13 cellular contexts compared by ENCODE assay signal in genomic region chr3:8560608-8561007, GRCh38. TPM values are rescaled to one million over a fixed set of nuclear protein-coding genes. Genes with fewer than 3 reads are reported as not detected.
DNase-seq lines count a peak whose midpoint lies in the region; ATAC-seq and TF ChIP-seq lines count a peak whose summit lies in the region.
"Had no signal": no experiment of that assay in that cellular context is flagged by ENCODE, and none has a peak within 500 bp of the region (broad histone marks: within the 10 kb centered on the region; RNA-seq: fewer than 3 reads in every experiment).

No MANE protein-coding gene starts in this region.

- POLR2A ChIA-PET in BJ (lab: Charles Lee): interaction anchor here (0.6 kb wide), 1 partner anchor 29 kb away, joined by 4 read pairs; no protein-coding TSS in a partner anchor

- H3K9ac ChIP-seq in MM.1S (ENCODE audit: low read length): no peak overlapping the region
- H3K9ac ChIP-seq: BLaER1 treated with 17β-estradiol and CSF1 and Interleukin-3, amounts not matched to agents 10 nM and 100 nM had no signal

- H3K9me2 ChIP-seq in MM.1S (replicated peaks; ENCODE audit: insufficient read depth, low read length): no peaks in the 10 kb centered on the region

- no peak overlapping the region for H3K4me2 ChIP-seq in MM.1S (ENCODE audit: low read depth, low read length)
- H3K4me2 ChIP-seq: BLaER1 treated with 17β-estradiol and CSF1 and Interleukin-3, amounts not matched to agents 10 nM and 100 nM had no signal

- no peak overlapping the region for H3K4me3 ChIP-seq in BJ (ENCODE audit: low read depth, low read length)
- H3K4me3 ChIP-seq in sigmoid colon: no peak overlapping the region
- H3K4me3 ChIP-seq in MM.1S (ENCODE audit: low read length): no peak overlapping the region
- H3K4me3 ChIP-seq: BLaER1 treated with 17β-estradiol and CSF1 and Interleukin-3, amounts not matched to agents 10 nM and 100 nM; HAP-1 had no signal

- H2AFZ ChIP-seq in MM.1S (ENCODE audit: low read length): no peak overlapping the region

- no peak for TF ChIP-seq EP300 in sigmoid colon (IDR thresholded peaks at IDR 0.05)

- CTCF ChIA-PET in BJ (lab: Yijun Ruan, JAX): interaction anchor here (1.3 to 1.5 kb wide), 2 partner anchors 13 to 29 kb away, joined by 3 read pairs; no protein-coding TSS in a partner anchor

- ATAC-seq in GM19023 (IDR thresholded peaks at IDR 0.05; ENCODE audit: unreplicated experiment): no peak
- ATAC-seq: stimulated activated memory B cell treated with anti-CD40 and anti-IgM and Interleukin-4, amounts not matched to agents 10 μg/mL and 1 μg/mL and 100 μg/mL, for 72 hours had no signal

- TF ChIP-seq CTCF in BJ (IDR thresholded peaks at IDR 0.05; ENCODE audit: insufficient read depth, low read depth, low read length): no peak
- TF ChIP-seq CTCF in sigmoid colon (IDR thresholded peaks at IDR 0.05): no peak
- no peak for TF ChIP-seq CTCF in MM.1S (IDR thresholded peaks at IDR 0.05; ENCODE audit: low read length)

- DNase-seq in BJ (ENCODE audit: low read depth): peak; percentile 22
- peak; percentile 100 for DNase-seq in amniotic epithelial cell (ENCODE audit: low read depth)
- peak; percentile 84 for DNase-seq in glomerular visceral epithelial cell (ENCODE audit: extremely low spot score)
- DNase-seq in sigmoid colon: peak; percentile 14
- no peak for DNase-seq in MM.1S
- DNase-seq in posterior cingulate gyrus: no peak
- DNase-seq in activated CD8-positive, alpha-beta memory T cell treated with anti-CD3 and anti-CD28 coated beads for 24 hours: no peak
- DNase-seq: dermis blood vessel endothelial cell, SHP77 treated with DMSO at 0.1 percent for 48 hours had no signal

- TF ChIP-seq POLR2A in sigmoid colon (IDR thresholded peaks at IDR 0.05): no peak

- H3F3A ChIP-seq in MM.1S (ENCODE audit: insufficient read depth, low read length): no peaks in the 10 kb centered on the region

- peaks cover 16% of the 10 kb centered on the region for H3K36me3 ChIP-seq in BJ (ENCODE audit: control insufficient read depth, insufficient read depth, low read length)
- no peaks in the 10 kb centered on the region for H3K36me3 ChIP-seq in sigmoid colon
- no peaks in the 10 kb centered on the region for H3K36me3 ChIP-seq in MM.1S (replicated peaks; ENCODE audit: insufficient read depth, low read length)
- H3K36me3 ChIP-seq: BLaER1 treated with 17β-estradiol and CSF1 and Interleukin-3, amounts not matched to agents 10 nM and 100 nM; HAP-1 had no signal

- H3K9me3 ChIP-seq in sigmoid colon: no peaks in the 10 kb centered on the region
- H3K9me3 ChIP-seq in MM.1S (replicated peaks; ENCODE audit: insufficient read depth, low read length): no peaks in the 10 kb centered on the region
- H3K9me3 ChIP-seq: HAP-1 had no signal

- H3K27me3 ChIP-seq in BJ (ENCODE audit: control insufficient read depth, insufficient read depth, low read length): no peaks in the 10 kb centered on the region
- no peaks in the 10 kb centered on the region for H3K27me3 ChIP-seq in sigmoid colon
- H3K27me3 ChIP-seq in MM.1S (replicated peaks; ENCODE audit: insufficient read depth, low read length): no peaks in the 10 kb centered on the region
- H3K27me3 ChIP-seq: BLaER1 treated with 17β-estradiol and CSF1 and Interleukin-3, amounts not matched to agents 10 nM and 100 nM had no signal

- H3K27ac ChIP-seq in sigmoid colon (no peak overlapping the region), MM.1S (ENCODE audit: low read length) (no peak overlapping the region)
- H3K27ac ChIP-seq: BLaER1 treated with 17β-estradiol and CSF1 and Interleukin-3, amounts not matched to agents 10 nM and 100 nM had no signal

- H3K4me1 ChIP-seq in sigmoid colon: no peaks in the 10 kb centered on the region
- no peaks in the 10 kb centered on the region for H3K4me1 ChIP-seq in MM.1S (ENCODE audit: low read length)
- H3K4me1 ChIP-seq: HAP-1 had no signal

- no peaks in the 10 kb centered on the region for H3K79me2 ChIP-seq in MM.1S (ENCODE audit: low read length)

- WGBS in sigmoid colon, 2 donors: 87 to 90% methylated on average over 3 of the region's 3 CpGs

- no peaks in the 10 kb centered on the region for H4K20me1 ChIP-seq in MM.1S (ENCODE audit: insufficient read depth, low read length)
- H4K20me1 ChIP-seq: BLaER1 treated with 17β-estradiol and CSF1 and Interleukin-3, amounts not matched to agents 10 nM and 100 nM had no signal

- intact Hi-C loops in sigmoid colon (cut with DNase I): no loop called here
- intact Hi-C loops in posterior cingulate gyrus (cut with DNase I): no loop called here

RNA-seq across cellular contexts. Expression of gene LMCD1, which starts 59.0 kb away (rescaled TPM):
- 157 and 168 TPM in 2 replicates for polyA plus RNA-seq in BJ (2011; rRNA removed)
- polyA minus RNA-seq in BJ (2011; rRNA and poly(A)+ RNA removed): 62.4 and 83.3 TPM in 2 replicates
- 10 to 100 TPM in 3 of 4 donors, 1 to 10 TPM in 1; 9.7 to 49.3 (median 19.5) TPM for total RNA-seq in sigmoid colon
- 10 to 100 TPM in 2 of 3 donors, 1 to 10 TPM in 1; 6.5 to 16.2 (median 11.4) TPM for polyA plus RNA-seq in sigmoid colon

Comparison
In these comparisons a context has a peak if more than half of its experiments do, and no peak if none do; other contexts are left out.
1. DNase-seq: peak in BJ (single experiment), amniotic epithelial cell (single experiment), glomerular visceral epithelial cell (single experiment) and sigmoid colon (single experiment); none in MM.1S (single experiment), posterior cingulate gyrus (0 of 10) and activated CD8-positive, alpha-beta memory T cell treated with anti-CD3 and anti-CD28 coated beads for 24 hours (single experiment).